ENCODE assay signal across 30 cellular contexts in genomic region chr18:13871701-13872100, GRCh38. TPM values are rescaled to one million over a fixed set of nuclear protein-coding genes. Genes with fewer than 3 reads are reported as not detected.
"Had no signal": no experiment of that assay in that cellular context is flagged by ENCODE, and none has a peak within 500 bp of the region (broad histone marks: within the 10 kb centered on the region; RNA-seq: fewer than 3 reads in every experiment).

No MANE protein-coding gene starts in this region.

- H3K9me3 Mint-ChIP-seq: naive thymus-derived CD8-positive, alpha-beta T cell; stimulated activated naive B cell treated with anti-CD40 and anti-IgM and Interleukin-4, amounts not matched to agents 10 μg/mL and 1 μg/mL and 100 μg/mL, for 72 hours; type B pancreatic cell had no signal

- H3K4me3 ChIP-seq: dorsolateral prefrontal cortex, heart left ventricle, ovary, right atrium auricular region, sigmoid colon, skin epidermis, stomach, thoracic aorta, uterus had no signal

- H3K36me3 ChIP-seq: heart left ventricle, ovary, right atrium auricular region, sigmoid colon, stomach, thoracic aorta, uterus had no signal

- H3K27ac Mint-ChIP-seq: naive thymus-derived CD8-positive, alpha-beta T cell; stimulated activated naive B cell treated with anti-CD40 and anti-IgM and Interleukin-4, amounts not matched to agents 10 μg/mL and 1 μg/mL and 100 μg/mL, for 72 hours; type B pancreatic cell had no signal

- H3K27me3 ChIP-seq: ovary, right atrium auricular region, uterus had no signal

- H3K4me1 Mint-ChIP-seq: naive thymus-derived CD8-positive, alpha-beta T cell; stimulated activated naive B cell treated with anti-CD40 and anti-IgM and Interleukin-4, amounts not matched to agents 10 μg/mL and 1 μg/mL and 100 μg/mL, for 72 hours had no signal

- H3K36me3 Mint-ChIP-seq: stimulated activated naive B cell treated with anti-CD40 and anti-IgM and Interleukin-4, amounts not matched to agents 10 μg/mL and 1 μg/mL and 100 μg/mL, for 72 hours; type B pancreatic cell had no signal

- H3K4me1 ChIP-seq: right atrium auricular region, uterus had no signal

- H3K4me3 Mint-ChIP-seq: naive thymus-derived CD8-positive, alpha-beta T cell; stimulated activated naive B cell treated with anti-CD40 and anti-IgM and Interleukin-4, amounts not matched to agents 10 μg/mL and 1 μg/mL and 100 μg/mL, for 72 hours; type B pancreatic cell had no signal

- H3K27ac ChIP-seq: heart left ventricle, ovary, right atrium auricular region, sigmoid colon, skin epidermis, stomach, thoracic aorta, uterus had no signal

- FAIRE-seq: endometrium, frontal cortex had no signal

- ATAC-seq: esophagus mucosa; heart left ventricle; left lobe of liver; naive thymus-derived CD8-positive, alpha-beta T cell; stimulated activated naive B cell treated with anti-CD40 and anti-IgM and Interleukin-4, amounts not matched to agents 10 μg/mL and 1 μg/mL and 100 μg/mL, for 72 hours had no signal

- DNase-seq: cortex of kidney; effector CD8-positive, alpha-beta T cell; heart left ventricle; hippocampal formation; islet precursor cell; mammary epithelial cell; naive thymus-derived CD8-positive, alpha-beta T cell; ovary; sigmoid colon; stimulated activated CD4-positive, alpha-beta T cell treated with anti-CD3 and anti-CD28 coated beads, Interleukin-2, amount 100 ng/mL, for 24 hours; stimulated activated CD4-positive, alpha-beta T cell treated with anti-CD3 and anti-CD28 coated beads, Interleukin-4, amount 100 ng/mL, for 4 hours; stimulated activated naive B cell treated with anti-CD40 and anti-IgM and Interleukin-4, amounts not matched to agents 10 μg/mL and 1 μg/mL and 100 μg/mL, for 72 hours; stomach; uterus had no signal

RNA-seq across cellular contexts. Expression of gene MC2R, which starts 43.6 kb away (rescaled TPM):
- total RNA-seq: dorsolateral prefrontal cortex; esophagus mucosa; fibroblast of lung; glomerular endothelial cell; heart left ventricle; left lobe of liver; lower leg skin; mammary epithelial cell; mesenteric fat pad; naive thymus-derived CD8-positive, alpha-beta T cell; posterior vena cava; right atrium auricular region; sigmoid colon; stomach; thoracic aorta; uterus had no signal
- polyA plus RNA-seq: fibroblast of lung; heart left ventricle; mammary epithelial cell; naive thymus-derived CD8-positive, alpha-beta T cell; neural cell; sigmoid colon had no signal

RNA-seq across cellular contexts. Expression of gene MC5R, which starts 47.8 kb away (rescaled TPM):
- total RNA-seq: fibroblast of lung; glomerular endothelial cell; heart left ventricle; left lobe of liver; lower leg skin; mammary epithelial cell; mesenteric fat pad; mononuclear cell; naive thymus-derived CD8-positive, alpha-beta T cell; ovary; posterior vena cava; right atrium auricular region; sigmoid colon; stomach; thoracic aorta; uterus had no signal
- polyA plus RNA-seq: fibroblast of lung; heart left ventricle; mammary epithelial cell; naive thymus-derived CD8-positive, alpha-beta T cell; neural cell; ovary; sigmoid colon; stomach had no signal
